Comparison of ENCODE assay signal across 8 cellular contexts in genomic region chr1:32817815-32818786, GRCh38. TPM values are rescaled to one million over a fixed set of nuclear protein-coding genes. Genes with fewer than 3 reads are reported as not detected.
DNase-seq lines count a peak whose midpoint lies in the region; ATAC-seq and TF ChIP-seq lines count a peak whose summit lies in the region.

No MANE protein-coding gene starts in this region.

- H3K27me3 Mint-ChIP-seq in GM23338 (ENCODE audit: insufficient read depth, low read depth, poor library complexity) (peaks cover 7% of the 10 kb centered on the region), glutamatergic neuron (ENCODE audit: unreplicated experiment) (peaks cover 8% of the 10 kb centered on the region)
- H3K27me3 Mint-ChIP-seq in activated naive CD8-positive, alpha-beta T cell treated with anti-CD3 and anti-CD28 coated beads for 36 hours = no peaks in the 10 kb centered on the region

- H3K27ac Mint-ChIP-seq in GM23338 (peak overlapping the region; percentile 96), glutamatergic neuron (ENCODE audit: unreplicated experiment) (peak overlapping the region; percentile 87)
- peak overlapping the region; percentile 100 for H3K27ac Mint-ChIP-seq in activated naive CD8-positive, alpha-beta T cell treated with anti-CD3 and anti-CD28 coated beads for 36 hours

- peak overlapping the region; percentile 91 for H3K4me2 ChIP-seq in GM23338

- H4K20me1 ChIP-seq in GM23338 (replicated peaks; ENCODE audit: insufficient read depth) = peaks cover 25% of the 10 kb centered on the region; the same call in 1 of the 2 replicates

- H3K4me1 ChIP-seq in GM23338 (ENCODE audit: insufficient read depth) (peaks cover 28% of the 10 kb centered on the region), neuron (ENCODE audit: insufficient read depth, low read length) (peaks cover 12% of the 10 kb centered on the region)

- peaks cover 5% of the 10 kb centered on the region for H3F3A ChIP-seq in GM23338 (replicated peaks; ENCODE audit: low read depth)

- POLR2A ChIA-PET in GM10248 (lab: Yijun Ruan, JAX) = interaction anchor here (1.4 kb wide), 1 partner anchor 482 kb away, joined by 3 read pairs; the partner anchor contains the start of gene MARCKSL1

- ATAC-seq in GM23338 = peak; percentile 52

- no peaks in the 10 kb centered on the region for H3K27me3 ChIP-seq in GM23338 (ENCODE audit: insufficient read depth)
- H3K27me3 ChIP-seq in neuron (ENCODE audit: insufficient read depth, low read length) = no peaks in the 10 kb centered on the region

- H3K4me3 Mint-ChIP-seq in GM23338 = peak overlapping the region; percentile 98
- peak overlapping the region; percentile 100 for H3K4me3 Mint-ChIP-seq in activated naive CD8-positive, alpha-beta T cell treated with anti-CD3 and anti-CD28 coated beads for 36 hours
- H3K4me3 Mint-ChIP-seq in glutamatergic neuron (ENCODE audit: unreplicated experiment) = peak overlapping the region; percentile 100

- H2AFZ ChIP-seq in GM23338 (peak overlapping the region; percentile 64; the same call in 1 of the 2 replicates), neuron (ENCODE audit: low read depth, low read length) (peak overlapping the region; percentile 52)

- peak overlapping the region; percentile 100 for H3K4me3 ChIP-seq in GM23338
- peak overlapping the region; percentile 97 for H3K4me3 ChIP-seq in neuron (ENCODE audit: low read length)

- H3K27ac ChIP-seq in GM23338 (ENCODE audit: low read depth) (peak overlapping the region; percentile 99), KOPT-K1 (ENCODE audit: low read depth, low read length, poor library complexity, severe bottlenecking) (peak overlapping the region; percentile 99)

- CTCF ChIA-PET in GM10248 (lab: Yijun Ruan, JAX) = interaction anchor here (1.0 to 1.2 kb wide), 3 partner anchors 45 to 106 kb away, joined by 3 to 4 read pairs (median 3); no protein-coding TSS in a partner anchor

- H3K9me3 Mint-ChIP-seq in GM23338 (no peaks in the 10 kb centered on the region; the same call in 2 of the 3 replicates), glutamatergic neuron (ENCODE audit: unreplicated experiment) (peaks cover 4% of the 10 kb centered on the region)
- H3K9me3 Mint-ChIP-seq in activated naive CD8-positive, alpha-beta T cell treated with anti-CD3 and anti-CD28 coated beads for 36 hours = peaks cover 6% of the 10 kb centered on the region

- no peak for TF ChIP-seq CTCF in GM23338 (conservative IDR thresholded peaks at IDR 0.05; ENCODE audit: low read depth in 2 of 2)
- no peak for TF ChIP-seq CTCF in glutamatergic neuron (IDR thresholded peaks at IDR 0.05; ENCODE audit: partially characterized antibody, unreplicated experiment)
- no peak for TF ChIP-seq CTCF in GM10248 (IDR thresholded peaks at IDR 0.05; ENCODE audit: control extremely low read depth, extremely low read depth, low read depth, missing control alignments)

- no peaks in the 10 kb centered on the region for H3K9me2 ChIP-seq in GM23338 (ENCODE audit: insufficient read depth)

- H3K4me1 Mint-ChIP-seq in GM23338 (peaks cover 33% of the 10 kb centered on the region), glutamatergic neuron (ENCODE audit: low read depth, unreplicated experiment) (peaks cover 7% of the 10 kb centered on the region)
- H3K4me1 Mint-ChIP-seq in activated naive CD8-positive, alpha-beta T cell treated with anti-CD3 and anti-CD28 coated beads for 36 hours = peaks cover 47% of the 10 kb centered on the region

- peaks cover 87% of the 10 kb centered on the region for H3K79me2 ChIP-seq in GM23338 (replicated peaks; ENCODE audit: insufficient read depth)

- H3K36me3 ChIP-seq in GM23338 (ENCODE audit: insufficient read depth) (peaks cover 16% of the 10 kb centered on the region; the same call in 1 of the 2 replicates), KOPT-K1 (ENCODE audit: insufficient read depth, low read length) (peaks cover 23% of the 10 kb centered on the region), neuron (ENCODE audit: insufficient read depth, low read length) (peaks cover 5% of the 10 kb centered on the region)

- H3K36me3 Mint-ChIP-seq in GM23338 (ENCODE audit: low read depth) = peaks cover 43% of the 10 kb centered on the region
- peaks cover 44% of the 10 kb centered on the region for H3K36me3 Mint-ChIP-seq in activated naive CD8-positive, alpha-beta T cell treated with anti-CD3 and anti-CD28 coated beads for 36 hours
- H3K36me3 Mint-ChIP-seq in glutamatergic neuron (ENCODE audit: unreplicated experiment) = no peaks in the 10 kb centered on the region

- peak; percentile 65 for DNase-seq in DMS153 treated with DMSO at 0.1 percent for 48 hours (lab: John Stamatoyannopoulos, UW; ENCODE audit: unreplicated experiment)
- DNase-seq in GM23338 (ENCODE audit: low spot score) = peak; percentile 85
- peak; percentile 83 for DNase-seq in RPMI7951 (ENCODE audit: low read depth)
- peak; percentile 41 for DNase-seq in activated naive CD8-positive, alpha-beta T cell treated with anti-CD3 and anti-CD28 coated beads for 36 hours
- peak; percentile 72 for DNase-seq in glutamatergic neuron
- DNase-seq in GM10248 (ENCODE audit: extremely low spot score) = no peak

- H3K9me3 ChIP-seq in KOPT-K1 (ENCODE audit: insufficient read depth, low read length, poor library complexity, severe bottlenecking) = no peaks in the 10 kb centered on the region
- no peaks in the 10 kb centered on the region for H3K9me3 ChIP-seq in neuron (ENCODE audit: low read length)

TF ChIP-seq in GM23338, 12 proteins besides CTCF, POLR2A, EP300 and RAD21:
- TF ChIP-seq JUNB (IDR thresholded peaks at IDR 0.05; ENCODE audit: unreplicated experiment) = no peak
- TF ChIP-seq CREB1 (CRISPR knock-in tag; IDR thresholded peaks at IDR 0.05; ENCODE audit: low read depth) = 0 out of 2 replicates have a peak, but pooled peaks have one; percentile 3
- TF ChIP-seq POLR2AphosphoS5 (IDR thresholded peaks at IDR 0.05; ENCODE audit: low read depth) = peak; percentile 56; the same call in 1 of the 2 replicates
- no peak for TF ChIP-seq NANOG (IDR thresholded peaks at IDR 0.05; ENCODE audit: borderline replicate concordance)
- no peak for TF ChIP-seq EZH2phosphoT487 (IDR thresholded peaks at IDR 0.05; ENCODE audit: unreplicated experiment)

RNA-seq across cellular contexts. Expression of gene S100PBP, which starts 0.6 kb away (rescaled TPM):
- 60.5 and 65.2 TPM in 2 replicates for total RNA-seq in GM23338 (2014; rRNA removed; shearing (Covaris generic))
- polyA plus RNA-seq in GM23338 (2016; fragmentation: Nextera tagmentation; extraction: Ambion mirVana) = 21.9 and 30.6 TPM in 2 replicates
- total RNA-seq in RPMI7951 (2014; rRNA removed; shearing (Covaris generic)) = 24.4 and 25.0 TPM in 2 replicates
- 10 to 100 TPM; 24.6 to 28.5 TPM for total RNA-seq in activated naive CD8-positive, alpha-beta T cell treated with anti-CD3 and anti-CD28 coated beads for 36 hours
- 40.1 TPM for total RNA-seq in glutamatergic neuron (ENCODE audit: unreplicated experiment)

RNA-seq across cellular contexts. Expression of gene YARS1, which starts 0.9 kb away (rescaled TPM):
- total RNA-seq in GM23338 (2014; rRNA removed; shearing (Covaris generic)) = 158 and 182 TPM in 2 replicates
- polyA plus RNA-seq in GM23338 (2016; fragmentation: Nextera tagmentation; extraction: Ambion mirVana) = 132 and 134 TPM in 2 replicates
- 100 and 109 TPM in 2 replicates for total RNA-seq in RPMI7951 (2014; rRNA removed; shearing (Covaris generic))
- total RNA-seq in activated naive CD8-positive, alpha-beta T cell treated with anti-CD3 and anti-CD28 coated beads for 36 hours = 100 to 1,000 TPM; 250 to 267 TPM
- total RNA-seq in glutamatergic neuron (ENCODE audit: unreplicated experiment) = 197 TPM

RNA-seq across cellular contexts. Expression of gene FNDC5, which starts 52.6 kb away (rescaled TPM):
- total RNA-seq in GM23338 (2014; rRNA removed; shearing (Covaris generic)) = 1.7 and 2.0 TPM in 2 replicates
- 0.28 and 1.0 TPM in 2 replicates for polyA plus RNA-seq in GM23338 (2016; fragmentation: Nextera tagmentation; extraction: Ambion mirVana)
- 0.48 and 2.0 TPM in 2 replicates for total RNA-seq in RPMI7951 (2014; rRNA removed; shearing (Covaris generic))
- not detected for total RNA-seq in activated naive CD8-positive, alpha-beta T cell treated with anti-CD3 and anti-CD28 coated beads for 36 hours
- 743 TPM for total RNA-seq in glutamatergic neuron (ENCODE audit: unreplicated experiment)

Comparison
In these comparisons a context has a peak if more than half of its experiments do, and no peak if none do; other contexts are left out.
1. RNA of gene FNDC5, which starts 52.6 kb away (total RNA-seq): 743 TPM in glutamatergic neuron (single experiment); 1.7 to 2.0 TPM in GM23338, 0.48 to 2.0 TPM in RPMI7951 and not detected in activated naive CD8-positive, alpha-beta T cell treated with anti-CD3 and anti-CD28 coated beads for 36 hours; every median in the first group is over 100 times any median in the second.
2. Peak in every context shown above with its lines, with median percentiles within 50 percentile points of each other: H3K27ac Mint-ChIP-seq and H3K4me3 Mint-ChIP-seq.